ENCODE assay signal across 27 cellular contexts in genomic region chr11:114088216-114088615, GRCh38. TPM values are rescaled to one million over a fixed set of nuclear protein-coding genes. Genes with fewer than 3 reads are reported as not detected.
DNase-seq lines count a peak whose midpoint lies in the region; ATAC-seq and TF ChIP-seq lines count a peak whose summit lies in the region.
"Had no signal": no experiment of that assay in that cellular context is flagged by ENCODE, and none has a peak within 500 bp of the region (broad histone marks: within the 10 kb centered on the region; RNA-seq: fewer than 3 reads in every experiment).

No MANE protein-coding gene starts in this region.

- ATAC-seq in left ventricle myocardium superior (no peak), HG02759 (IDR thresholded peaks at IDR 0.05; ENCODE audit: unreplicated experiment) (no peak)
- no peak for ATAC-seq in activated CD4-positive, CD25-positive, alpha-beta regulatory T cell treated with anti-CD3 and anti-CD28 coated beads, Interleukin-2, amount 50 U/mL, for 24 hours
- ATAC-seq: esophagus mucosa; GM12878; left lobe of liver; stimulated activated naive CD8-positive, alpha-beta T cell treated with anti-CD3 and anti-CD28 coated beads, Interleukin-15, Interleukin-2, amounts not matched to agents 100 U/mL and 50 U/mL, for 24 hours had no signal

- H3K4me3 ChIP-seq in tibial artery: peak overlapping the region in 1 of 2 donors; percentile 16
- H3K4me3 ChIP-seq: GM12878, HAP-1, MG63, SJCRH30 had no signal

- no peak for TF ChIP-seq CTCF in nephron progenitor cell (IDR thresholded peaks at IDR 0.05)
- no peak for TF ChIP-seq CTCF in tibial artery (IDR thresholded peaks at IDR 0.05)

- peak overlapping the region; percentile 91 for H3K27ac Mint-ChIP-seq in nephron progenitor cell

- H3K4me3 Mint-ChIP-seq in nephron progenitor cell: no peak overlapping the region
- H3K4me3 Mint-ChIP-seq: brain; CD14-positive monocyte; T-helper 1 cell treated with Interleukin-12 subunit alpha and Interleukin-12 subunit beta and Interleukin-4 antibody, amounts not matched to agents 30 μg/mL and 1 μg/mL, for 36 hours had no signal

- H3K4me1 Mint-ChIP-seq in nephron progenitor cell: peaks cover 97% of the 10 kb centered on the region

- no peaks in the 10 kb centered on the region for H3K9me3 Mint-ChIP-seq in nephron progenitor cell
- H3K9me3 Mint-ChIP-seq: brain; T-helper 1 cell treated with Interleukin-12 subunit alpha and Interleukin-12 subunit beta and Interleukin-4 antibody, amounts not matched to agents 30 μg/mL and 1 μg/mL, for 36 hours had no signal

- no peaks in the 10 kb centered on the region for H3K27me3 Mint-ChIP-seq in nephron progenitor cell (ENCODE audit: low read depth, poor library complexity)

- no peaks in the 10 kb centered on the region for H3K27me3 ChIP-seq in tibial artery
- H3K27me3 ChIP-seq: MG63, neutrophil, SJCRH30 had no signal

- peak overlapping the region; percentile 73 to 78 for H3K27ac ChIP-seq in tibial artery
- H3K27ac ChIP-seq: neutrophil, SJCRH30 had no signal

- peaks cover 51 to 97% (median 76%) of the 10 kb centered on the region in 3 donors for H3K36me3 ChIP-seq in tibial artery
- H3K36me3 ChIP-seq: HAP-1, MG63, neutrophil, SJCRH30 had no signal

- intact Hi-C loops in cardiac septum (cut with DNase I): no loop called here
- intact Hi-C loops in left ventricle myocardium superior (cut with micrococcal nuclease): no loop called here
- intact Hi-C loops in tibial artery (cut with DNase I; ENCODE audit: low total_unique reads): no loop called here

- H3K36me3 Mint-ChIP-seq in nephron progenitor cell (ENCODE audit: low read depth): no peaks in the 10 kb centered on the region
- H3K36me3 Mint-ChIP-seq: brain had no signal

- DNase-seq in cardiac septum (ENCODE audit: low spot score): peak; percentile 31
- no peak for DNase-seq in left ventricle myocardium superior
- DNase-seq in astrocyte of the hippocampus (ENCODE audit: low read depth, low spot score): peak; percentile 61
- no peak for DNase-seq in nephron progenitor cell
- no peak for DNase-seq in tibial artery
- DNase-seq in occipital lobe (lab: John Stamatoyannopoulos, UW): no peak
- DNase-seq: activated CD4-positive, alpha-beta T cell treated with anti-CD3 and anti-CD28 coated beads, Interleukin-2, amount 50 U/mL, for 48 hours; activated naive CD4-positive, alpha-beta T cell treated with anti-CD3 and anti-CD28 coated beads, Interleukin-2, amount 50 U/mL, for 16 hours; DMS 273 treated with DMSO at 0.1 percent for 48 hours; MG63; NCI-H1436 treated with DMSO at 0.1 percent for 48 hours; NCI-H2171 treated with DMSO at 0.1 percent for 48 hours; NCI-H82; OCI-M1; SJCRH30; stimulated activated CD4-positive, alpha-beta T cell treated with anti-CD3 and anti-CD28 coated beads, Interleukin-1b, Interleukin-23, amount 100 ng/mL, for 48 hours; stimulated activated naive CD8-positive, alpha-beta T cell treated with anti-CD3 and anti-CD28 coated beads, Interleukin-15, Interleukin-2, amounts not matched to agents 100 U/mL and 50 U/mL, for 24 hours had no signal

- H3K4me1 ChIP-seq in tibial artery: peaks cover 21 to 100% (median 99%) of the 10 kb centered on the region in 4 donors
- H3K4me1 ChIP-seq: HAP-1, SJCRH30 had no signal

- H3K9me3 ChIP-seq in tibial artery: no peaks in the 10 kb centered on the region
- H3K9me3 ChIP-seq: HAP-1, MG63, neutrophil, SJCRH30 had no signal

RNA-seq across cellular contexts. Expression of gene ZBTB16, which starts 28.7 kb away (rescaled TPM):
- total RNA-seq in cardiac septum (25.4 TPM), left ventricle myocardium superior (67.3 TPM), occipital lobe (9.7 TPM)
- total RNA-seq: SJCRH30 had no signal

Comparison
In these comparisons a context has a peak if more than half of its experiments do, and no peak if none do; other contexts are left out.
1. DNase-seq: peak in cardiac septum (single experiment) and astrocyte of the hippocampus (single experiment); none in left ventricle myocardium superior (single experiment), nephron progenitor cell (single experiment), tibial artery (0 of 2) and occipital lobe (single experiment).